ENCODE assay signal across 15 cellular contexts in genomic region chr1:201230676-201231075, GRCh38. TPM values are rescaled to one million over a fixed set of nuclear protein-coding genes. Genes with fewer than 3 reads are reported as not detected.
DNase-seq lines count a peak whose midpoint lies in the region; ATAC-seq and TF ChIP-seq lines count a peak whose summit lies in the region.
"Had no signal": no experiment of that assay in that cellular context is flagged by ENCODE, and none has a peak within 500 bp of the region (broad histone marks: within the 10 kb centered on the region; RNA-seq: fewer than 3 reads in every experiment).

No MANE protein-coding gene starts in this region.

- CTCF ChIA-PET in activated CD8-positive, alpha-beta T cell treated with anti-CD3 and anti-CD28 coated beads, Interleukin-2, amount 10 ng/mL, durations not matched to agents 7 days and 5 days (lab: Charles Lee): no interaction called here
- CTCF ChIA-PET in activated CD8-positive, alpha-beta T cell treated with anti-CD3 and anti-CD28 coated beads for 36 hours (lab: Charles Lee): no interaction called here

- H2AFZ ChIP-seq in osteoblast (ENCODE audit: low read length): no peak overlapping the region
- H2AFZ ChIP-seq: GM23338 had no signal

- in situ Hi-C loops in GM13976 (cut with MboI; ENCODE audit: low sequenced_read_pairs, unreplicated experiment): no loop called here

- H3K27me3 ChIP-seq in colonic mucosa (no peaks in the 10 kb centered on the region), osteoblast (ENCODE audit: insufficient read depth, low read length) (peaks cover 3% of the 10 kb centered on the region)

- H3K36me3 ChIP-seq in colonic mucosa: no peaks in the 10 kb centered on the region
- H3K36me3 ChIP-seq in osteoblast (ENCODE audit: insufficient read depth, low read length): no peaks in the 10 kb centered on the region
- H3K36me3 ChIP-seq: BLaER1 treated with 17β-estradiol and CSF1 and Interleukin-3, amounts not matched to agents 10 nM and 100 nM had no signal

- no peak overlapping the region for H3K4me3 Mint-ChIP-seq in activated CD8-positive, alpha-beta T cell treated with anti-CD3 and anti-CD28 coated beads, Interleukin-2, amount 10 ng/mL, durations not matched to agents 7 days and 5 days
- H3K4me3 Mint-ChIP-seq in activated CD8-positive, alpha-beta T cell treated with anti-CD3 and anti-CD28 coated beads for 36 hours: no peak overlapping the region
- H3K4me3 Mint-ChIP-seq: CD4-positive, CD25-positive, alpha-beta regulatory T cell; GM23338 had no signal

- no peak overlapping the region for H3K4me2 ChIP-seq in osteoblast (ENCODE audit: insufficient read depth, low read length)
- H3K4me2 ChIP-seq: GM23338 had no signal

- H3K4me1 Mint-ChIP-seq in activated CD8-positive, alpha-beta T cell treated with anti-CD3 and anti-CD28 coated beads, Interleukin-2, amount 10 ng/mL, durations not matched to agents 7 days and 5 days (ENCODE audit: low read depth): no peaks in the 10 kb centered on the region
- no peaks in the 10 kb centered on the region for H3K4me1 Mint-ChIP-seq in activated CD8-positive, alpha-beta T cell treated with anti-CD3 and anti-CD28 coated beads for 36 hours (ENCODE audit: low read depth)
- H3K4me1 Mint-ChIP-seq: CD4-positive, CD25-positive, alpha-beta regulatory T cell; GM23338 had no signal

- no peak overlapping the region for H3K9ac ChIP-seq in colonic mucosa (ENCODE audit: low read depth in 2 of 2, low read length in 2 of 2)

- ATAC-seq in activated CD8-positive, alpha-beta T cell treated with anti-CD3 and anti-CD28 coated beads, Interleukin-2, amount 10 ng/mL, durations not matched to agents 7 days and 5 days: no peak
- ATAC-seq in activated CD8-positive, alpha-beta T cell treated with anti-CD3 and anti-CD28 coated beads for 36 hours: no peak
- ATAC-seq: GM23338 had no signal

- H3K27me3 Mint-ChIP-seq in activated CD8-positive, alpha-beta T cell treated with anti-CD3 and anti-CD28 coated beads, Interleukin-2, amount 10 ng/mL, durations not matched to agents 7 days and 5 days (ENCODE audit: low read depth): peaks cover 18% of the 10 kb centered on the region
- peaks cover 8% of the 10 kb centered on the region for H3K27me3 Mint-ChIP-seq in activated CD8-positive, alpha-beta T cell treated with anti-CD3 and anti-CD28 coated beads for 36 hours

- H4K20me1 ChIP-seq in osteoblast (ENCODE audit: insufficient read depth, low read length): no peaks in the 10 kb centered on the region
- H4K20me1 ChIP-seq: BLaER1 treated with 17β-estradiol and CSF1 and Interleukin-3, amounts not matched to agents 10 nM and 100 nM had no signal

- no peak overlapping the region for H3K27ac Mint-ChIP-seq in activated CD8-positive, alpha-beta T cell treated with anti-CD3 and anti-CD28 coated beads, Interleukin-2, amount 10 ng/mL, durations not matched to agents 7 days and 5 days
- no peak overlapping the region for H3K27ac Mint-ChIP-seq in activated CD8-positive, alpha-beta T cell treated with anti-CD3 and anti-CD28 coated beads for 36 hours
- H3K27ac Mint-ChIP-seq: CD4-positive, CD25-positive, alpha-beta regulatory T cell; GM23338 had no signal

- H3K9me3 Mint-ChIP-seq in activated CD8-positive, alpha-beta T cell treated with anti-CD3 and anti-CD28 coated beads, Interleukin-2, amount 10 ng/mL, durations not matched to agents 7 days and 5 days (ENCODE audit: insufficient read depth): no peaks in the 10 kb centered on the region
- peaks cover 2% of the 10 kb centered on the region for H3K9me3 Mint-ChIP-seq in activated CD8-positive, alpha-beta T cell treated with anti-CD3 and anti-CD28 coated beads for 36 hours

- no peaks in the 10 kb centered on the region for H3K79me2 ChIP-seq in osteoblast (ENCODE audit: insufficient read depth, low read length)

- intact Hi-C loops in activated CD8-positive, alpha-beta T cell treated with anti-CD3 and anti-CD28 coated beads for 36 hours (cut with micrococcal nuclease): no loop called here
- intact Hi-C loops in colonic mucosa (cut with DNase I): no loop called here

- DNase-seq in activated CD8-positive, alpha-beta T cell treated with anti-CD3 and anti-CD28 coated beads, Interleukin-2, amount 10 ng/mL, durations not matched to agents 7 days and 5 days: peak; percentile 6
- no peak for DNase-seq in activated CD8-positive, alpha-beta T cell treated with anti-CD3 and anti-CD28 coated beads for 36 hours
- peak; percentile 12 for DNase-seq in colonic mucosa
- peak; percentile 25 for DNase-seq in osteoblast (ENCODE audit: insufficient read length, low spot score, missing footprints)
- no peak for DNase-seq in GM13976 (ENCODE audit: low spot score)
- no peak for DNase-seq in GM19240 (ENCODE audit: insufficient read length, low spot score)
- no peak for DNase-seq in Kasumi-1 (lab: John Stamatoyannopoulos, UW)
- DNase-seq: ACHN; CD4-positive, CD25-positive, alpha-beta regulatory T cell; DMS53; H7 had no signal

- no peak for TF ChIP-seq CTCF in activated CD8-positive, alpha-beta T cell treated with anti-CD3 and anti-CD28 coated beads for 36 hours (IDR thresholded peaks at IDR 0.05)
- TF ChIP-seq CTCF in colonic mucosa (IDR thresholded peaks at IDR 0.05) (no peak), osteoblast (IDR thresholded peaks at IDR 0.05; ENCODE audit: extremely low read depth, low read depth, low read length) (no peak), GM13976 (IDR thresholded peaks at IDR 0.05; ENCODE audit: borderline replicate concordance, control extremely low read depth, extremely low read depth, insufficient read depth, missing control alignments) (no peak)

- H3K36me3 Mint-ChIP-seq in activated CD8-positive, alpha-beta T cell treated with anti-CD3 and anti-CD28 coated beads, Interleukin-2, amount 10 ng/mL, durations not matched to agents 7 days and 5 days (ENCODE audit: low read depth): no peaks in the 10 kb centered on the region
- H3K36me3 Mint-ChIP-seq in activated CD8-positive, alpha-beta T cell treated with anti-CD3 and anti-CD28 coated beads for 36 hours (ENCODE audit: low read depth): no peaks in the 10 kb centered on the region
- H3K36me3 Mint-ChIP-seq: CD4-positive, CD25-positive, alpha-beta regulatory T cell had no signal

- H3K4me3 ChIP-seq in colonic mucosa (no peak overlapping the region), osteoblast (ENCODE audit: insufficient read depth, low read length) (no peak overlapping the region)
- H3K4me3 ChIP-seq: BLaER1 treated with 17β-estradiol and CSF1 and Interleukin-3, amounts not matched to agents 10 nM and 100 nM; GM23338 had no signal

- H3K27ac ChIP-seq in colonic mucosa: no peak overlapping the region
- no peak overlapping the region for H3K27ac ChIP-seq in osteoblast (ENCODE audit: low read depth, low read length)
- H3K27ac ChIP-seq: BLaER1 treated with 17β-estradiol and CSF1 and Interleukin-3, amounts not matched to agents 10 nM and 100 nM had no signal

- POLR2A ChIA-PET in activated CD8-positive, alpha-beta T cell treated with anti-CD3 and anti-CD28 coated beads, Interleukin-2, amount 10 ng/mL, durations not matched to agents 7 days and 5 days (lab: Charles Lee): no interaction called here
- POLR2A ChIA-PET in activated CD8-positive, alpha-beta T cell treated with anti-CD3 and anti-CD28 coated beads for 36 hours (lab: Charles Lee): interaction anchor here (0.9 kb wide), 1 partner anchor 229 kb away, joined by 3 read pairs; no protein-coding TSS in a partner anchor

- no peaks in the 10 kb centered on the region for H3K4me1 ChIP-seq in colonic mucosa
- H3K4me1 ChIP-seq in osteoblast (ENCODE audit: insufficient read depth, low read length): peaks cover 15% of the 10 kb centered on the region

- H3K9me3 ChIP-seq in colonic mucosa (no peaks in the 10 kb centered on the region), osteoblast (ENCODE audit: low read depth, low read length) (no peaks in the 10 kb centered on the region)

RNA-seq across cellular contexts. Expression of gene IGFN1, which starts 40.1 kb away (rescaled TPM):
- not detected for total RNA-seq in activated CD8-positive, alpha-beta T cell treated with anti-CD3 and anti-CD28 coated beads, Interleukin-2, amount 10 ng/mL, durations not matched to agents 7 days and 5 days
- total RNA-seq in activated CD8-positive, alpha-beta T cell treated with anti-CD3 and anti-CD28 coated beads for 36 hours: not detected
- total RNA-seq in colonic mucosa: under 1 TPM; 0.12 to 0.16 TPM
- total RNA-seq in osteoblast: under 0.01 TPM in 2 replicates
- total RNA-seq: CD4-positive, CD25-positive, alpha-beta regulatory T cell; GM23338; IMR-90 had no signal

RNA-seq across cellular contexts. Expression of gene PKP1, which starts 52.6 kb away (rescaled TPM):
- total RNA-seq in activated CD8-positive, alpha-beta T cell treated with anti-CD3 and anti-CD28 coated beads, Interleukin-2, amount 10 ng/mL, durations not matched to agents 7 days and 5 days: not detected
- not detected for total RNA-seq in activated CD8-positive, alpha-beta T cell treated with anti-CD3 and anti-CD28 coated beads for 36 hours
- total RNA-seq in colonic mucosa: under 1 TPM; 0.54 to 0.74 TPM
- under 0.01 TPM in 2 replicates for total RNA-seq in osteoblast
- total RNA-seq: A172; CD4-positive, CD25-positive, alpha-beta regulatory T cell; H7 had no signal

Comparison
In these comparisons a context has a peak if more than half of its experiments do, and no peak if none do; other contexts are left out.
1. DNase-seq: peak in activated CD8-positive, alpha-beta T cell treated with anti-CD3 and anti-CD28 coated beads, Interleukin-2, amount 10 ng/mL, durations not matched to agents 7 days and 5 days (single experiment), colonic mucosa (single experiment) and osteoblast (single experiment); none in activated CD8-positive, alpha-beta T cell treated with anti-CD3 and anti-CD28 coated beads for 36 hours (single experiment), GM13976 (single experiment), GM19240 (single experiment) and Kasumi-1 (0 of 2).